1 cellular context compared by ENCODE assay signal in genomic region chrX:103536732-103537131, GRCh38.
TF ChIP-seq lines count a peak whose summit lies in the region.

No MANE protein-coding gene starts in this region.

TF ChIP-seq in GM23338, 12 proteins besides CTCF, POLR2A, EP300 and RAD21:
- TF ChIP-seq ZNF331 (CRISPR knock-in tag; IDR thresholded peaks at IDR 0.05; ENCODE audit: low read depth) (no peak), JUNB (IDR thresholded peaks at IDR 0.05; ENCODE audit: unreplicated experiment) (no peak), REST (IDR thresholded peaks at IDR 0.05; ENCODE audit: unreplicated experiment) (no peak), EZH2 (IDR thresholded peaks at IDR 0.05; ENCODE audit: low read depth, unreplicated experiment) (no peak), CREB1 (CRISPR knock-in tag; IDR thresholded peaks at IDR 0.05; ENCODE audit: low read depth) (no peak), STAT1 (IDR thresholded peaks at IDR 0.05; ENCODE audit: unreplicated experiment) (no peak), NANOG (IDR thresholded peaks at IDR 0.05; ENCODE audit: borderline replicate concordance) (no peak), POLR2AphosphoS5 (IDR thresholded peaks at IDR 0.05; ENCODE audit: low read depth) (no peak), ETS1 (IDR thresholded peaks at IDR 0.05) (no peak), ZNF114 (CRISPR knock-in tag; IDR thresholded peaks at IDR 0.05) (no peak), EZH2phosphoT487 (IDR thresholded peaks at IDR 0.05; ENCODE audit: unreplicated experiment) (no peak)
TF ChIP-seq in GM23338: peak in this region for 0.
